Comparison of ENCODE assay signal across 13 cellular contexts in the genomic region with DNA sequence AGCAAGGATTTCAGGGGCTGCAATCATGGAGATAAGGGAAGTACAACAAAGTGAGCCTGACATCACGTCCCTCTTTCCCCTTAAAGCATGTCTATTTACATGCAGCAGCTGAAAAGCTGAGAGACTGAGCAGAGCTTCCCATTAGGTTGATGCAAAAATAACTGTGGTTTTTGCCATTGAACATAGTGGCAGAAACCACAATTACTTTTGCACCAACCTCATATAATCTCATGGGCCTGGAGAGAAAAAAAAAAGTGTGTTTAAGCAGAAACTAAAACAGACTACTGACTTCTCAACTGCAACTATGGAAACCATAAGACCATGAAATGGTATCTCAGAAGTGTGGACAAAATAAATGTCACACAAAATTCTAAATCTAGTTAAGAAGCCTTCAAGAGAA. TPM values are rescaled to one million over a fixed set of nuclear protein-coding genes. Genes with fewer than 3 reads are reported as not detected.
A peak's percentile ranks its signal among the peaks of the same experiment; 100 is the strongest.
DNase-seq lines count a peak whose midpoint lies in the region; ATAC-seq, FAIRE-seq and TF ChIP-seq lines count a peak whose summit lies in the region.
"Had no signal": no experiment of that assay in that cellular context is flagged by ENCODE, and none has a peak within 500 bp of the region (broad histone marks: within the 10 kb centered on the region; RNA-seq: fewer than 3 reads in every experiment).

No MANE protein-coding gene starts in this region.

- H3K4me3 Mint-ChIP-seq in activated CD4-positive, alpha-beta T cell treated with anti-CD3 and anti-CD28 coated beads for 36 hours: no peak overlapping the region
- H3K4me3 Mint-ChIP-seq: brain had no signal

- H3K36me3 Mint-ChIP-seq in activated CD4-positive, alpha-beta T cell treated with anti-CD3 and anti-CD28 coated beads for 36 hours (ENCODE audit: low read depth): peaks cover 38% of the 10 kb centered on the region

- POLR2A ChIA-PET in activated CD4-positive, alpha-beta T cell treated with anti-CD3 and anti-CD28 coated beads for 36 hours (lab: Charles Lee): no interaction called here

- peak overlapping the region; percentile 42 for H3K27ac ChIP-seq in skeletal muscle tissue (ENCODE audit: low read depth, low read length)

- FAIRE-seq in urothelium cell line (lab: Jason Lieb, UNC) (no peak), H54 (lab: Jason Lieb, UNC) (no peak)
- FAIRE-seq: G401.6 had no signal

- H3K4me1 ChIP-seq in skeletal muscle tissue (ENCODE audit: control insufficient read depth in 3 of 3, insufficient read depth in 3 of 3, low read length in 3 of 3): peaks cover 82 to 95% (median 91%) of the 10 kb centered on the region in 3 donors

- peaks cover 17 to 19% (median 18%) of the 10 kb centered on the region in 3 donors for H3K36me3 ChIP-seq in skeletal muscle tissue (ENCODE audit: control insufficient read depth in 3 of 3, insufficient read depth in 3 of 3, low read length in 3 of 3)

- H3K4me1 Mint-ChIP-seq in activated CD4-positive, alpha-beta T cell treated with anti-CD3 and anti-CD28 coated beads for 36 hours: peaks cover 53% of the 10 kb centered on the region

- H3K9ac ChIP-seq in skeletal muscle tissue (ENCODE audit: low read depth in 1 of 3, low read length in 3 of 3): peak overlapping the region in 1 of 3 donors; percentile 5

- no peaks in the 10 kb centered on the region for H3K9me3 ChIP-seq in skeletal muscle tissue (ENCODE audit: control insufficient read depth in 3 of 3, low read length in 3 of 3)

- intact Hi-C loops in activated CD4-positive, alpha-beta T cell treated with anti-CD3 and anti-CD28 coated beads for 36 hours (cut with DNase I, micrococcal nuclease): loop anchor here in 1 of 2 experiments (10.0 kb wide), 1 partner anchor 217 kb away; no protein-coding TSS in a partner anchor

- H3K27me3 Mint-ChIP-seq in activated CD4-positive, alpha-beta T cell treated with anti-CD3 and anti-CD28 coated beads for 36 hours: no peaks in the 10 kb centered on the region
- H3K27me3 Mint-ChIP-seq: brain had no signal

- no peak for TF ChIP-seq POLR2A in H54 (IDR thresholded peaks at IDR 0.05; ENCODE audit: low read depth, low read length)

- H3K4me3 ChIP-seq in skeletal muscle tissue (ENCODE audit: low read length in 3 of 3): no peak overlapping the region

- H3K27me3 ChIP-seq in skeletal muscle tissue (ENCODE audit: control insufficient read depth in 3 of 3, insufficient read depth in 3 of 3, low read length in 3 of 3): no peaks in the 10 kb centered on the region

- H3K27ac Mint-ChIP-seq in activated CD4-positive, alpha-beta T cell treated with anti-CD3 and anti-CD28 coated beads for 36 hours: peak overlapping the region; percentile 4

- CTCF ChIA-PET in activated CD4-positive, alpha-beta T cell treated with anti-CD3 and anti-CD28 coated beads for 36 hours (lab: Charles Lee): interaction anchor here (0.6 to 0.7 kb wide), 2 partner anchors 183 to 452 kb away, joined by 3 read pairs; no protein-coding TSS in a partner anchor

- H3K9me3 Mint-ChIP-seq in activated CD4-positive, alpha-beta T cell treated with anti-CD3 and anti-CD28 coated beads for 36 hours (ENCODE audit: low read depth): peaks cover 3% of the 10 kb centered on the region
- H3K9me3 Mint-ChIP-seq: brain had no signal

- ATAC-seq in activated CD4-positive, alpha-beta T cell treated with anti-CD3 and anti-CD28 coated beads for 36 hours: no peak

- no peak for DNase-seq in activated CD4-positive, alpha-beta T cell treated with anti-CD3 and anti-CD28 coated beads for 36 hours
- DNase-seq in activated CD4-positive, alpha-beta T cell treated with anti-CD3 and anti-CD28 coated beads for 48 hours: no peak
- DNase-seq in MV-4-11 (lab: John Stamatoyannopoulos, UW): peak; percentile 99
- peak; percentile 23 for DNase-seq in astrocyte of the hippocampus (ENCODE audit: low read depth, low spot score)
- DNase-seq in AG08396 (ENCODE audit: low spot score): no peak
- no peak for DNase-seq in urothelium cell line (ENCODE audit: low spot score)
- no peak for DNase-seq in H54 (ENCODE audit: insufficient read length, low spot score)
- DNase-seq: 8988T; activated CD4-positive, CD25-positive, alpha-beta regulatory T cell treated with anti-CD3 and anti-CD28 coated beads, Interleukin-2, amount 50 U/mL, for 72 hours; mesendoderm had no signal

RNA-seq across cellular contexts. Expression of gene CCDC12, which starts 48.2 kb away (rescaled TPM):
- 10 to 100 TPM; 45.4 to 47.8 TPM for total RNA-seq in activated CD4-positive, alpha-beta T cell treated with anti-CD3 and anti-CD28 coated beads for 36 hours
- 27.1 TPM for total RNA-seq in skeletal muscle tissue

RNA-seq across cellular contexts. Expression of gene PTH1R, which starts 50.8 kb away (rescaled TPM):
- not detected for total RNA-seq in activated CD4-positive, alpha-beta T cell treated with anti-CD3 and anti-CD28 coated beads for 36 hours
- total RNA-seq in skeletal muscle tissue: 9.4 TPM

RNA-seq across cellular contexts. Expression of gene NBEAL2, which starts 51.2 kb away (rescaled TPM):
- total RNA-seq in activated CD4-positive, alpha-beta T cell treated with anti-CD3 and anti-CD28 coated beads for 36 hours: 10 to 100 TPM; 83.4 to 84.9 TPM
- total RNA-seq in skeletal muscle tissue: 5.2 TPM

Comparison
In these comparisons a context has a peak if more than half of its experiments do, and no peak if none do; other contexts are left out.
1. DNase-seq: peak in MV-4-11 (single experiment) and astrocyte of the hippocampus (single experiment); none in activated CD4-positive, alpha-beta T cell treated with anti-CD3 and anti-CD28 coated beads for 36 hours (single experiment), activated CD4-positive, alpha-beta T cell treated with anti-CD3 and anti-CD28 coated beads for 48 hours (single experiment), AG08396 (single experiment), urothelium cell line (single experiment) and H54 (single experiment).
2. RNA of gene PTH1R, which starts 50.8 kb away (total RNA-seq): 9.4 TPM in skeletal muscle tissue (single experiment); not detected in activated CD4-positive, alpha-beta T cell treated with anti-CD3 and anti-CD28 coated beads for 36 hours; every median in the first group is over 10 times any median in the second.
3. RNA of gene NBEAL2, which starts 51.2 kb away (total RNA-seq): 83.4 to 84.9 TPM in activated CD4-positive, alpha-beta T cell treated with anti-CD3 and anti-CD28 coated beads for 36 hours; 5.2 TPM in skeletal muscle tissue (single experiment); every median in the first group is over 10 times any median in the second.